ENCODE assay signal across 21 cellular contexts in the genomic region with DNA sequence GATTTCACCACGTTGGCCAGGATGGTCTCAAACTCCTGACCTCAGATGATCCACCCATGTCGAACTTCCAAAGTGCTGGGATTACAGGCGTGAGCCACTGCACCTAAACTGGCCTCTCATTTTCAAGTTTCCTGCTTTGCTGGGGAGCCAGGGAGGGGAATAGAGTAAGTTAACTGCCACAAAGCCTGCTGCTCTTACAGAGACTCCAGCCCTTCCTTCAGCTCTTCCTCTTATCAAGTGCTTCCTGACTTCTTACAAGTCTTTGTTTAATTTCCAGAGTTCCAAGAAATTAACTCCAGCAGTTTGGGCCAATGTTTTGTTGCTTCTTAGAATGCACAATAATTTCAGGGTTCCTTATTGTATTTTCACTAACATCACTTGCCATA. TPM values are rescaled to one million over a fixed set of nuclear protein-coding genes. Genes with fewer than 3 reads are reported as not detected.
A peak's percentile ranks its signal among the peaks of the same experiment; 100 is the strongest.
DNase-seq lines count a peak whose midpoint lies in the region; ATAC-seq and TF ChIP-seq lines count a peak whose summit lies in the region.
"Had no signal": no experiment of that assay in that cellular context is flagged by ENCODE, and none has a peak within 500 bp of the region (broad histone marks: within the 10 kb centered on the region; RNA-seq: fewer than 3 reads in every experiment).

No MANE protein-coding gene starts in this region.

- no peaks in the 10 kb centered on the region for H3K27me3 Mint-ChIP-seq in T-cell
- no peaks in the 10 kb centered on the region for H3K27me3 Mint-ChIP-seq in activated naive CD8-positive, alpha-beta T cell treated with anti-CD3 and anti-CD28 coated beads, Interleukin-2, amount 50 U/mL, for 24 hours

- peaks cover 3 to 18% (median 11%) of the 10 kb centered on the region in 3 donors for H3K9me3 Mint-ChIP-seq in T-cell
- peaks cover 19% of the 10 kb centered on the region for H3K9me3 Mint-ChIP-seq in activated naive CD8-positive, alpha-beta T cell treated with anti-CD3 and anti-CD28 coated beads, Interleukin-2, amount 50 U/mL, for 24 hours

- H3K27me3 ChIP-seq in left ventricle myocardium inferior (ENCODE audit: low read depth) (no peaks in the 10 kb centered on the region), spleen (replicated peaks in 1 of 7) (peaks cover 0 to 13% (median 0%) of the 10 kb centered on the region in 7 donors), brain microvascular endothelial cell (replicated peaks) (no peaks in the 10 kb centered on the region)
- H3K27me3 ChIP-seq: esophagus muscularis mucosa, testis had no signal

- POLR2A ChIA-PET in T-cell (lab: Charles Lee) = no interaction called here

- intact Hi-C loops in left ventricle myocardium inferior (cut with micrococcal nuclease) = no loop called here
- intact Hi-C loops in cardiac septum (cut with DNase I) = no loop called here
- intact Hi-C loops in spleen (cut with DNase I; ENCODE audit: low total_unique reads) = no loop called here

- no peak for DNase-seq in left ventricle myocardium inferior
- no peak for DNase-seq in cardiac septum (ENCODE audit: low spot score)
- no peak for DNase-seq in T-cell
- DNase-seq in activated naive CD8-positive, alpha-beta T cell treated with anti-CD3 and anti-CD28 coated beads, Interleukin-2, amount 50 U/mL, for 24 hours = no peak
- DNase-seq in spleen = no peak
- no peak for DNase-seq in brain microvascular endothelial cell
- DNase-seq in DMS53 (lab: John Stamatoyannopoulos, UW) = no peak
- DNase-seq: activated gamma-delta T cell treated with Interleukin-2 at 50 U/mL for 16 hours; dorsolateral prefrontal cortex; mammary epithelial cell; NCI-H1930; NCI-H524; SIG-M5; stimulated activated CD4-positive, alpha-beta T cell treated with anti-CD3 and anti-CD28 coated beads, Interleukin-4, amount 100 ng/mL, for 24 hours; T-helper 9 cell; testis had no signal

- 16 to 39% (median 25%) methylated on average over 3 of the region's 3 CpGs for WGBS in spleen, 5 donors

- H3K36me3 Mint-ChIP-seq in T-cell = peaks cover 12% of the 10 kb centered on the region
- peaks cover 6% of the 10 kb centered on the region for H3K36me3 Mint-ChIP-seq in activated naive CD8-positive, alpha-beta T cell treated with anti-CD3 and anti-CD28 coated beads, Interleukin-2, amount 50 U/mL, for 24 hours (ENCODE audit: low read depth)

- H3K36me3 ChIP-seq in left ventricle myocardium inferior = no peaks in the 10 kb centered on the region
- no peaks in the 10 kb centered on the region for H3K36me3 ChIP-seq in spleen
- no peaks in the 10 kb centered on the region for H3K36me3 ChIP-seq in brain microvascular endothelial cell (replicated peaks)
- H3K36me3 ChIP-seq: esophagus muscularis mucosa had no signal

- peak overlapping the region; percentile 96 to 98 for H3K27ac Mint-ChIP-seq in T-cell
- peak overlapping the region; percentile 0 for H3K27ac Mint-ChIP-seq in activated naive CD8-positive, alpha-beta T cell treated with anti-CD3 and anti-CD28 coated beads, Interleukin-2, amount 50 U/mL, for 24 hours
- H3K27ac Mint-ChIP-seq: nephron had no signal

- H3K4me3 ChIP-seq in left ventricle myocardium inferior = no peak overlapping the region
- H3K4me3 ChIP-seq in spleen = no peak overlapping the region
- no peak overlapping the region for H3K4me3 ChIP-seq in brain microvascular endothelial cell (ENCODE audit: low read depth, low read length)
- H3K4me3 ChIP-seq: dorsolateral prefrontal cortex, esophagus muscularis mucosa, skin epidermis, testis had no signal

- no peak for TF ChIP-seq CTCF in left ventricle myocardium inferior (IDR thresholded peaks at IDR 0.05; ENCODE audit: borderline replicate concordance)
- no peak for TF ChIP-seq CTCF in spleen (IDR thresholded peaks at IDR 0.05 in 8 of 11, conservative IDR thresholded peaks at IDR 0.05 in 3 of 11)
- no peak for TF ChIP-seq CTCF in brain microvascular endothelial cell (IDR thresholded peaks at IDR 0.05; ENCODE audit: low read depth, low read length, missing control alignments)

- H3K4me1 Mint-ChIP-seq in T-cell = peaks cover 62 to 81% (median 70%) of the 10 kb centered on the region in 3 donors
- H3K4me1 Mint-ChIP-seq in activated naive CD8-positive, alpha-beta T cell treated with anti-CD3 and anti-CD28 coated beads, Interleukin-2, amount 50 U/mL, for 24 hours = peaks cover 42% of the 10 kb centered on the region
- H3K4me1 Mint-ChIP-seq: nephron had no signal

- ATAC-seq in T-cell (replicated peaks in 1 of 4) (peak in 2 of 4 experiments; percentile 25 to 26), GM18517 (IDR thresholded peaks at IDR 0.05; ENCODE audit: unreplicated experiment) (no peak)
- ATAC-seq in activated naive CD8-positive, alpha-beta T cell treated with anti-CD3 and anti-CD28 coated beads, Interleukin-2, amount 50 U/mL, for 24 hours = no peak

- H3K4me1 ChIP-seq in left ventricle myocardium inferior (peaks cover 20% of the 10 kb centered on the region), spleen (peaks cover 0 to 24% (median 12%) of the 10 kb centered on the region in 6 donors)
- H3K4me1 ChIP-seq: testis had no signal

- peak overlapping the region; percentile 22 to 65 (median 32) for H3K4me3 Mint-ChIP-seq in T-cell
- no peak overlapping the region for H3K4me3 Mint-ChIP-seq in activated naive CD8-positive, alpha-beta T cell treated with anti-CD3 and anti-CD28 coated beads, Interleukin-2, amount 50 U/mL, for 24 hours
- H3K4me3 Mint-ChIP-seq: brain, nephron had no signal

- TF ChIP-seq POLR2A in spleen (IDR thresholded peaks at IDR 0.05) = no peak

- CTCF ChIA-PET in T-cell (lab: Charles Lee) = interaction anchor here in 1 of 2 donors (1.2 kb wide), 1 partner anchor 26 kb away, joined by 3 read pairs; no protein-coding TSS in a partner anchor

- in situ Hi-C loops in brain microvascular endothelial cell (cut with HindIII; ENCODE audit: low pct_ligation_motif_present, low sequenced_read_pairs) = no loop called here

- H3K9me3 ChIP-seq in left ventricle myocardium inferior (replicated peaks) (peaks cover 22% of the 10 kb centered on the region), spleen (peaks cover 0 to 37% (median 20%) of the 10 kb centered on the region in 8 donors)
- H3K9me3 ChIP-seq: testis had no signal

- H3K27ac ChIP-seq in left ventricle myocardium inferior (replicated peaks) (peak overlapping the region; percentile 74), spleen (peak overlapping the region in 6 of 8 donors; percentile 39 to 77 (median 52)), brain microvascular endothelial cell (no peak overlapping the region)
- H3K27ac ChIP-seq: esophagus muscularis mucosa, testis had no signal

RNA-seq across cellular contexts. Expression of a gene that starts 24.3 kb away (rescaled TPM):
- total RNA-seq in left ventricle myocardium inferior = 63.5 TPM
- 61.0 TPM for total RNA-seq in cardiac septum
- 10 to 100 TPM; 35.1 to 53.6 (median 37.3) TPM for total RNA-seq in T-cell
- 10 to 100 TPM; 32.1 to 73.9 (median 48.9) TPM for total RNA-seq in spleen
- polyA plus RNA-seq in spleen = 10 to 100 TPM; 34.3 to 49.3 (median 46.0) TPM
